Comparison of ENCODE assay signal across 7 cellular contexts in the genomic region with DNA sequence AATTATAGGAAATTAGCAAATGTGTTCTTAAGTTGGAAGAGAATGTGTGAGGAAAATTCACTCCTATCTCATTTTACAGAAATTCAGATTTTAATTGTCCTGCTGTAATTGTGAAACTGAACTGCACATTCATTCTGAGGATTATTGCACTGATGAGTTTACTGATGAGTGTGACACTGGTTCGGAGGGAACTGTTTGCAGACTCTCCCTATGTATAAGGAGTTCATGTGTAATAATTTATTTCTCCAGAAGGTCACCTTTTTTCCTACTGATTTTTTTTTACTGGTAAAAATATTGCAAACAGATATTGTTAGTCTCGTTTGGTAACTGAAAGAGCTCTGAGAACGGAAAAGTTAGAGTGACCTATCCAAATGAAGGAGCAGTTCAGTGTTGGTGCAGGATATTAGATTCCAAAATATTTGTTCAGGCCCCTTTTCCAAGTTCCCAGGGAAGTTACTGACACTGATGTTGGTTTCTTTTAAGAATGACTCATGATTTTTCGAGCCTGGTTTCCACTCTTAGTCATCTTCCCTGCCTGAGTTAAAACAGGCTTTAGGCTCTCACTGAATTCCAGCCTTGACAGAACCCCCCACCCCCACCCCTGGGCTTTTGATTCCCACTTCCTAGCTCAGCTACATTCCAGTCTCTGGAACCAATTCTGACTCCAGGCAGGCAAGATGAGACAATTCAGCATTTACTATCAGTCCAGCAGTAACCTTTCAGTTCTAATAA. TPM values are rescaled to one million over a fixed set of nuclear protein-coding genes. Genes with fewer than 3 reads are reported as not detected.
DNase-seq lines count a peak whose midpoint lies in the region; ATAC-seq, FAIRE-seq and TF ChIP-seq lines count a peak whose summit lies in the region.

No MANE protein-coding gene starts in this region.

- ATAC-seq in GM18868 (IDR thresholded peaks at IDR 0.05; ENCODE audit: unreplicated experiment) (peak; percentile 44), GM12878 (peak; percentile 78), HG02981 (IDR thresholded peaks at IDR 0.05; ENCODE audit: unreplicated experiment) (no peak), GM18517 (IDR thresholded peaks at IDR 0.05; ENCODE audit: unreplicated experiment) (no peak)
- ATAC-seq in stimulated activated memory B cell treated with anti-CD40 and anti-IgM and Interleukin-4, amounts not matched to agents 10 μg/mL and 1 μg/mL and 100 μg/mL, for 72 hours: no peak

- H3K9ac ChIP-seq in GM12878 (ENCODE audit: control insufficient read depth, insufficient read depth, low read length): peak overlapping the region; percentile 8; the same call in 1 of the 2 replicates

- H3K27ac ChIP-seq in GM12878 (ENCODE audit: control insufficient read depth, insufficient read depth): peak overlapping the region; percentile 66

- peak overlapping the region; percentile 45 for H3K4me2 ChIP-seq in GM12878 (ENCODE audit: control insufficient read depth, insufficient read depth)

- peak overlapping the region; percentile 13 for H3K27ac Mint-ChIP-seq in stimulated activated memory B cell treated with anti-CD40 and anti-IgM and Interleukin-4, amounts not matched to agents 10 μg/mL and 1 μg/mL and 100 μg/mL, for 72 hours

- RAD21 ChIA-PET in GM12878 (lab: Charles Lee; ENCODE audit: unreplicated experiment): interaction anchor here (1.3 to 1.8 kb wide), 4 partner anchors 11 to 55 kb away, joined by 4 to 5 read pairs (median 4); a partner anchor contains a TSS

- intact Hi-C loops in GM12878 (cut with micrococcal nuclease; ENCODE audit: unreplicated experiment): no loop called here

- in situ Hi-C loops in GM12878 (cut with MboI): no loop called here

- no peak for TF ChIP-seq POLR2A in GM12878 (IDR thresholded peaks at IDR 0.05; ENCODE audit: low read depth, low read length)

- H3K9me3 ChIP-seq in GM12878 (replicated peaks; ENCODE audit: control insufficient read depth, insufficient read depth, low read length): no peaks in the 10 kb centered on the region; the same call in 2 of the 3 replicates

- no peak for FAIRE-seq in GM12878 (lab: Jason Lieb, UNC)

- POLR2A ChIA-PET in GM12878 (lab: Charles Lee): interaction anchor here (0.7 to 2.5 kb wide), 2 partner anchors 9 to 93 kb away, joined by 4 to 5 read pairs; no protein-coding TSS in a partner anchor

- TF ChIP-seq CTCF in GM12878 (IDR thresholded peaks at IDR 0.05 in 2 of 3, conservative IDR thresholded peaks at IDR 0.05 in 1 of 3; ENCODE audit: control insufficient read depth in 2 of 3, extremely low read depth in 1 of 3, insufficient read depth in 1 of 3, low read depth in 3 of 3, low read length in 3 of 3): no peak

- H3K4me3 Mint-ChIP-seq in stimulated activated memory B cell treated with anti-CD40 and anti-IgM and Interleukin-4, amounts not matched to agents 10 μg/mL and 1 μg/mL and 100 μg/mL, for 72 hours: no peak overlapping the region

- H3K79me2 ChIP-seq in GM12878 (ENCODE audit: control insufficient read depth, insufficient read depth, low read length): peaks cover 36% of the 10 kb centered on the region

- CTCF ChIA-PET in GM12878 (lab: Yijun Ruan, JAX): interaction anchor here (0.6 to 2.0 kb wide), 4 partner anchors 8 to 20 kb away, joined by 3 to 6 read pairs (median 4); a partner anchor contains a TSS

- H3K9me3 Mint-ChIP-seq in stimulated activated memory B cell treated with anti-CD40 and anti-IgM and Interleukin-4, amounts not matched to agents 10 μg/mL and 1 μg/mL and 100 μg/mL, for 72 hours: no peaks in the 10 kb centered on the region

- H3K36me3 Mint-ChIP-seq in stimulated activated memory B cell treated with anti-CD40 and anti-IgM and Interleukin-4, amounts not matched to agents 10 μg/mL and 1 μg/mL and 100 μg/mL, for 72 hours: peaks cover 12% of the 10 kb centered on the region

- no peak for DNase-seq in GM12878 (ENCODE audit: low read depth, low spot score)
- peak; percentile 75 for DNase-seq in iPS-NIHi11 (ENCODE audit: low spot score)

- no peaks in the 10 kb centered on the region for H3K36me3 ChIP-seq in GM12878 (ENCODE audit: control insufficient read depth in 2 of 2, insufficient read depth in 2 of 2, low read length in 1 of 2)

- 5% methylated on average over 4 of the region's 4 CpGs for WGBS in GM12878 (ENCODE audit: insufficient coverage, insufficient replicate concordance, low lambda C conversion rate, missing lambda C conversion rate)

- H4K20me1 ChIP-seq in GM12878 (ENCODE audit: control insufficient read depth, insufficient read depth): no peaks in the 10 kb centered on the region

- peak; percentile 31; the same call in 1 of the 2 replicates for TF ChIP-seq RAD21 in Ishikawa (IDR thresholded peaks at IDR 0.05; ENCODE audit: low read depth)
- TF ChIP-seq RAD21 in GM12878 (IDR thresholded peaks at IDR 0.05; ENCODE audit: insufficient read depth, low read depth, low read length): no peak

- H3K4me1 Mint-ChIP-seq in stimulated activated memory B cell treated with anti-CD40 and anti-IgM and Interleukin-4, amounts not matched to agents 10 μg/mL and 1 μg/mL and 100 μg/mL, for 72 hours: peaks cover 42% of the 10 kb centered on the region

- H2AFZ ChIP-seq in GM12878 (ENCODE audit: control insufficient read depth, low read depth, low read length): no peak overlapping the region

- TF ChIP-seq EP300 in Ishikawa (IDR thresholded peaks at IDR 0.05; ENCODE audit: borderline replicate concordance) (peak; percentile 90), GM12878 (IDR thresholded peaks at IDR 0.05; ENCODE audit: borderline replicate concordance in 1 of 2, control insufficient read depth in 1 of 2, low read depth in 2 of 2, low read length in 2 of 2) (no peak)

- peaks cover 40% of the 10 kb centered on the region for H3K4me1 ChIP-seq in GM12878 (ENCODE audit: control insufficient read depth, insufficient read depth, low read length)

- 0 out of 2 replicates have a peak overlapping the region, but pooled peaks have one; percentile 11 for H3K4me3 ChIP-seq in GM12878

- no TSS peak for BruUV-seq in GM12878 (replicated peaks; lab: Mats Ljungman, UMichigan)

- no peaks in the 10 kb centered on the region for H3K27me3 ChIP-seq in GM12878 (replicated peaks in 1 of 2; ENCODE audit: control insufficient read depth in 2 of 2, insufficient read depth in 2 of 2, low read length in 1 of 2)

- SMC1A ChIA-PET in GM12878 (lab: Charles Lee; ENCODE audit: uncharacterized antibody, unreplicated experiment): interaction anchor here (1.8 to 2.4 kb wide), 3 partner anchors 10 to 17 kb away, joined by 6 to 13 read pairs (median 10); no protein-coding TSS in a partner anchor

- H3K27me3 Mint-ChIP-seq in stimulated activated memory B cell treated with anti-CD40 and anti-IgM and Interleukin-4, amounts not matched to agents 10 μg/mL and 1 μg/mL and 100 μg/mL, for 72 hours: no peaks in the 10 kb centered on the region

TF ChIP-seq in Ishikawa, 13 proteins besides CTCF, POLR2A, EP300 and RAD21:
- TF ChIP-seq, protein P1, sequence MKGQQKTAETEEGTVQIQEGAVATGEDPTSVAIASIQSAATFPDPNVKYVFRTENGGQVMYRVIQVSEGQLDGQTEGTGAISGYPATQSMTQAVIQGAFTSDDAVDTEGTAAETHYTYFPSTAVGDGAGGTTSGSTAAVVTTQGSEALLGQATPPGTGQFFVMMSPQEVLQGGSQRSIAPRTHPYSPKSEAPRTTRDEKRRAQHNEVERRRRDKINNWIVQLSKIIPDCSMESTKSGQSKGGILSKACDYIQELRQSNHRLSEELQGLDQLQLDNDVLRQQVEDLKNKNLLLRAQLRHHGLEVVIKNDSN (IDR thresholded peaks at IDR 0.05): no peak
- TF ChIP-seq NFIC (IDR thresholded peaks at IDR 0.05): peak; percentile 72; the same call in 1 of the 2 replicates
- TF ChIP-seq, protein P2, sequence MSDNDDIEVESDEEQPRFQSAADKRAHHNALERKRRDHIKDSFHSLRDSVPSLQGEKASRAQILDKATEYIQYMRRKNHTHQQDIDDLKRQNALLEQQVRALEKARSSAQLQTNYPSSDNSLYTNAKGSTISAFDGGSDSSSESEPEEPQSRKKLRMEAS (IDR thresholded peaks at IDR 0.05): no peak
- peak; percentile 93 for TF ChIP-seq TCF12 (IDR thresholded peaks at IDR 0.05; ENCODE audit: low read depth)
- peak; percentile 94 for TF ChIP-seq TEAD4 (IDR thresholded peaks at IDR 0.05)
- peak; percentile 88 for TF ChIP-seq FOXM1 (IDR thresholded peaks at IDR 0.05; ENCODE audit: borderline replicate concordance, low read depth)
TF ChIP-seq in Ishikawa: peak in this region for 4.

TF ChIP-seq in GM12878, 131 proteins besides CTCF, POLR2A, EP300 and RAD21 (continues in another document):
- TF ChIP-seq RUNX3 (IDR thresholded peaks at IDR 0.05; ENCODE audit: low read length) (peak; percentile 46; the same call in 1 of the 2 replicates), NR2C1 (IDR thresholded peaks at IDR 0.05) (no peak), EED (IDR thresholded peaks at IDR 0.05; ENCODE audit: low read depth) (peak; percentile 86), HCFC1 (IDR thresholded peaks at IDR 0.05; ENCODE audit: low read length) (no peak), RAD51 (IDR thresholded peaks at IDR 0.05) (no peak)
- TF ChIP-seq, protein P3, sequence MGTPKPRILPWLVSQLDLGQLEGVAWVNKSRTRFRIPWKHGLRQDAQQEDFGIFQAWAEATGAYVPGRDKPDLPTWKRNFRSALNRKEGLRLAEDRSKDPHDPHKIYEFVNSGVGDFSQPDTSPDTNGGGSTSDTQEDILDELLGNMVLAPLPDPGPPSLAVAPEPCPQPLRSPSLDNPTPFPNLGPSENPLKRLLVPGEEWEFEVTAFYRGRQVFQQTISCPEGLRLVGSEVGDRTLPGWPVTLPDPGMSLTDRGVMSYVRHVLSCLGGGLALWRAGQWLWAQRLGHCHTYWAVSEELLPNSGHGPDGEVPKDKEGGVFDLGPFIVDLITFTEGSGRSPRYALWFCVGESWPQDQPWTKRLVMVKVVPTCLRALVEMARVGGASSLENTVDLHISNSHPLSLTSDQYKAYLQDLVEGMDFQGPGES (IDR thresholded peaks at IDR 0.05): no peak

RNA-seq across cellular contexts. Expression of a gene that starts 18.4 kb away (rescaled TPM):
- total RNA-seq in GM12878 (2013; cell fraction: nucleolus; rRNA removed): 79.6 and 85.6 TPM in 2 replicates
- total RNA-seq in GM12878 (2014; rRNA removed): 26.9 and 28.5 TPM in 2 replicates
- total RNA-seq in GM12878 (2014; rRNA removed; fragmentation: Illumina TruSeq; extraction: Trizol): 30.3 and 32.3 TPM in 2 replicates
- 25.3 and 26.8 TPM in 2 replicates for total RNA-seq in GM12878 (2021)
- 11.7 TPM for polyA plus RNA-seq in GM12878 (2011; ENCODE audit: low read depth)
- 30.3 and 41.6 TPM in 2 replicates for polyA plus RNA-seq in GM12878 (2011; rRNA removed)
- 16.8 and 21.9 TPM in 2 replicates for polyA plus RNA-seq in GM12878 (2011; cell fraction: cytosol; rRNA removed)
- polyA plus RNA-seq in GM12878 (2011; cell fraction: nucleus; rRNA removed): 18.3 and 20.8 TPM in 2 replicates
- 15.4 and 22.1 TPM in 2 replicates for polyA plus RNA-seq in GM12878 (2012)
- polyA plus RNA-seq in GM12878 (2014; fragmentation: Illumina TruSeq; extraction: Trizol): 27.6 and 35.8 TPM in 2 replicates
- 1 to 10 TPM; 4.6 to 5.6 TPM for polyA plus RNA-seq in GM12878 (2014; fragmentation: Nextera tagmentation; extraction: Ambion mirVana)
- polyA plus RNA-seq in GM12878 (2014; rRNA removed): 14.8 and 18.2 TPM in 2 replicates
- polyA plus RNA-seq in GM12878 (2016; fragmentation: Nextera tagmentation; extraction: Ambion mirVana): 10 to 100 TPM; 23.4 to 25.2 TPM
- polyA minus RNA-seq in GM12878 (2011; rRNA and poly(A)+ RNA removed): 45.6 and 46.3 TPM in 2 replicates
- polyA minus RNA-seq in GM12878 (2011; cell fraction: cytosol; rRNA and poly(A)+ RNA removed): 14.7 and 15.4 TPM in 2 replicates
- 28.4 and 38.5 TPM in 2 replicates for polyA minus RNA-seq in GM12878 (2011; cell fraction: nucleus; rRNA and poly(A)+ RNA removed)

Comparison
In these comparisons a context has a peak if more than half of its experiments do, and no peak if none do; other contexts are left out.
1. ATAC-seq: peak in GM18868 (single experiment) and GM12878 (single experiment); none in stimulated activated memory B cell treated with anti-CD40 and anti-IgM and Interleukin-4, amounts not matched to agents 10 μg/mL and 1 μg/mL and 100 μg/mL, for 72 hours (single experiment), HG02981 (single experiment) and GM18517 (single experiment).